ENCODE assay signal across 27 cellular contexts in the genomic region with DNA sequence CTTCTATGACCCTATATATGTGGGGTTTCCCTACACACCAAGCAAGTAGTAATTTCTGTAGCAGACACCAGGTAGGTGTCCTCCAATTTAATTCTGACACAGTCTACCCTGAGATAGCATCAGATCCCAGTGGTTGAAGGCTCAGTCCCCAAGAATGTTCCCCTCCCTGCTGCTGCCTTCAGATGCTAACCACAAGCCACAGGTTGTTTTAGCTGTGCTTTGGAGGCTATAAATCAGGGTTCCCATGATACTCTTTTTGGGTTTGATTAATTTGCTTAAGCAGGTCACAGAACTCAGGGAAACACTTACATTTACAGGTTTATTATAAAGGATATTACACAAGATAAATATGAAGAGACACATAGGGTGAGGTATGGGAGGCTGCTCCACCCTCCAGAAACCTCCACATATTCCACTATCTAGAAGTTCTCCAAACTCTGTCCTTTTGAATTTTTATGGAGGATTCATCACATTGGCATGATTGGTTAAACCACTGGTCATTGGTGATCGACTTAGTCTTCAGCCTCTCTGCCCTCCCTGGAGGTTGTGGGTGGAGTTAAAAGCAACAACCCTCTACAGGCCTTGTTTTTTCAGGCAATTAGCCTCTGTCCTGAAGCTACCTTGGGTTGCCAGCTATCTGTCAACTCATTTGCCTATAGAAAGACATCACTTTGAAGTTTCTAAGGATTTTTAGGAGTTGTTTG. TPM values are rescaled to one million over a fixed set of nuclear protein-coding genes. Genes with fewer than 3 reads are reported as not detected.
DNase-seq lines count a peak whose midpoint lies in the region; ATAC-seq, FAIRE-seq and TF ChIP-seq lines count a peak whose summit lies in the region.
"Had no signal": no experiment of that assay in that cellular context is flagged by ENCODE, and none has a peak within 500 bp of the region (broad histone marks: within the 10 kb centered on the region; RNA-seq: fewer than 3 reads in every experiment).

No MANE protein-coding gene starts in this region.

- H3K27ac Mint-ChIP-seq in stimulated activated naive CD8-positive, alpha-beta T cell treated with anti-CD3 and anti-CD28 coated beads, Interleukin-15, amount 100 ng/mL, for 72 hours = no peak overlapping the region
- H3K27ac Mint-ChIP-seq: activated naive CD8-positive, alpha-beta T cell treated with anti-CD3 and anti-CD28 coated beads for 36 hours; activated T-helper 2 cell treated with anti-CD3 and anti-CD28 coated beads, Interferon-gamma antibody, Interleukin-2, Interleukin-4, amounts not matched to agents 10 μg/mL and 5 μg/mL and 100 μg/mL, durations not matched to agents 14 hours and 24 hours and 36 hours; immature natural killer cell had no signal

- no peaks in the 10 kb centered on the region for H3K4me1 Mint-ChIP-seq in stimulated activated naive CD8-positive, alpha-beta T cell treated with anti-CD3 and anti-CD28 coated beads, Interleukin-15, amount 100 ng/mL, for 72 hours
- H3K4me1 Mint-ChIP-seq: activated naive CD8-positive, alpha-beta T cell treated with anti-CD3 and anti-CD28 coated beads for 36 hours; immature natural killer cell had no signal

- POLR2A ChIA-PET in PC-9 (lab: Charles Lee; ENCODE audit: unreplicated experiment) = no interaction called here

- H3K4me1 ChIP-seq in mammary epithelial cell (ENCODE audit: insufficient read depth, low read length) (peaks cover 4% of the 10 kb centered on the region), breast epithelium (no peaks in the 10 kb centered on the region), PC-9 (replicated peaks; ENCODE audit: insufficient read depth) (no peaks in the 10 kb centered on the region), foreskin keratinocyte (no peaks in the 10 kb centered on the region)
- H3K4me1 ChIP-seq: BLaER1, Caco-2, heart right ventricle, lower lobe of right lung, vagina had no signal

- BruUV-seq in mammary epithelial cell (replicated peaks; lab: Mats Ljungman, UMichigan) (no TSS peak), PC-9 (replicated peaks; lab: Mats Ljungman, UMichigan) (no TSS peak)

- no peak overlapping the region for H3K9ac ChIP-seq in mammary epithelial cell (ENCODE audit: insufficient read depth, low read length)
- H3K9ac ChIP-seq: BLaER1 had no signal

- 0% methylated on average over 1 of the region's 1 CpG for WGBS in mammary epithelial cell (ENCODE audit: low coverage, missing lambda C conversion rate)

- H3K36me3 ChIP-seq in mammary epithelial cell (ENCODE audit: insufficient read depth, low read length) = no peaks in the 10 kb centered on the region
- no peaks in the 10 kb centered on the region for H3K36me3 ChIP-seq in breast epithelium
- H3K36me3 ChIP-seq in PC-9 (ENCODE audit: low read depth) = no peaks in the 10 kb centered on the region
- H3K36me3 ChIP-seq: BLaER1, heart right ventricle, lower lobe of right lung, vagina had no signal

- H3K4me3 Mint-ChIP-seq in stimulated activated naive CD8-positive, alpha-beta T cell treated with anti-CD3 and anti-CD28 coated beads, Interleukin-15, amount 100 ng/mL, for 72 hours = no peak overlapping the region
- H3K4me3 Mint-ChIP-seq: immature natural killer cell had no signal

- H2AFZ ChIP-seq in mammary epithelial cell (ENCODE audit: low read depth, low read length) (no peak overlapping the region), PC-9 (no peak overlapping the region)

- in situ Hi-C loops in mammary epithelial cell (cut with MboI; ENCODE audit: low sequenced_read_pairs in 2 of 2) = no loop called here

- H3K27ac ChIP-seq in mammary epithelial cell (ENCODE audit: insufficient read depth, low read depth, low read length) = no peak overlapping the region
- H3K27ac ChIP-seq in breast epithelium = no peak overlapping the region
- no peak overlapping the region for H3K27ac ChIP-seq in PC-9
- H3K27ac ChIP-seq in foreskin keratinocyte = no peak overlapping the region
- H3K27ac ChIP-seq: BLaER1, heart right ventricle, lower lobe of right lung, vagina had no signal

- intact Hi-C loops in mammary epithelial cell (cut with micrococcal nuclease) = no loop called here
- intact Hi-C loops in breast epithelium (cut with DNase I; ENCODE audit: low total_unique reads) = no loop called here
- intact Hi-C loops in PC-9 (cut with micrococcal nuclease; ENCODE audit: unreplicated experiment) = no loop called here

- peak overlapping the region; percentile 26 for H3K4me2 ChIP-seq in mammary epithelial cell (ENCODE audit: insufficient read depth, low read depth, low read length)
- no peak overlapping the region for H3K4me2 ChIP-seq in PC-9
- H3K4me2 ChIP-seq: BLaER1 had no signal

- no peaks in the 10 kb centered on the region for H3F3A ChIP-seq in PC-9 (ENCODE audit: insufficient read depth, low read depth)

- H3K4me3 ChIP-seq in mammary epithelial cell (replicated peaks in 1 of 3; ENCODE audit: insufficient read depth in 1 of 3, low read depth in 2 of 3, low read length in 3 of 3) (no peak overlapping the region), breast epithelium (no peak overlapping the region), PC-9 (no peak overlapping the region)
- H3K4me3 ChIP-seq: BLaER1, heart right ventricle, lower lobe of right lung, vagina had no signal

- TF ChIP-seq CTCF in mammary epithelial cell (conservative IDR thresholded peaks at IDR 0.05 in 1 of 2, IDR thresholded peaks at IDR 0.05 in 1 of 2; ENCODE audit: extremely low read depth in 1 of 2, insufficient read depth in 1 of 2, low read depth in 1 of 2, low read length in 2 of 2) = no peak
- TF ChIP-seq CTCF in breast epithelium (IDR thresholded peaks at IDR 0.05) = no peak
- no peak for TF ChIP-seq CTCF in PC-9 (conservative IDR thresholded peaks at IDR 0.05)
- TF ChIP-seq CTCF in foreskin keratinocyte (conservative IDR thresholded peaks at IDR 0.05) = no peak

- FAIRE-seq in urothelium cell line (lab: Jason Lieb, UNC) = no peak
- FAIRE-seq: bronchial epithelial cell, endometrium, GM18507, TTC549 had no signal

- H4K20me1 ChIP-seq in mammary epithelial cell (ENCODE audit: insufficient read depth, low read length) (no peaks in the 10 kb centered on the region), PC-9 (ENCODE audit: insufficient read depth) (no peaks in the 10 kb centered on the region)
- H4K20me1 ChIP-seq: BLaER1 had no signal

- no peaks in the 10 kb centered on the region for H3K9me2 ChIP-seq in PC-9 (ENCODE audit: insufficient read depth)

- dilution Hi-C loops in mammary epithelial cell (cut with HindIII; ENCODE audit: low sequenced_read_pairs) = no loop called here

- no peak for TF ChIP-seq POLR2A in breast epithelium (IDR thresholded peaks at IDR 0.05)

- DNase-seq in mammary epithelial cell = peak; percentile 84
- DNase-seq in breast epithelium (ENCODE audit: low spot score in 2 of 2) = no peak
- peak; percentile 33 to 41 for DNase-seq in PC-9
- DNase-seq in foreskin keratinocyte = peak; percentile 7 to 63
- DNase-seq in urothelium cell line (ENCODE audit: low spot score) = peak; percentile 49
- DNase-seq in NCI-H345 treated with DMSO at 0.1 percent for 48 hours (lab: John Stamatoyannopoulos, UW; ENCODE audit: unreplicated experiment) = no peak
- DNase-seq in NCI-H2227 treated with DMSO at 0.1 percent for 48 hours (lab: John Stamatoyannopoulos, UW) = no peak
- DNase-seq in stimulated activated naive CD8-positive, alpha-beta T cell treated with anti-CD3 and anti-CD28 coated beads, Interleukin-15, amount 100 ng/mL, for 72 hours = no peak
- DNase-seq: 8988T; activated CD4-positive, alpha-beta T cell treated with anti-CD3 and anti-CD28 coated beads for 48 hours; activated naive CD8-positive, alpha-beta T cell treated with anti-CD3 and anti-CD28 coated beads for 36 hours; Caco-2; heart right ventricle; immature natural killer cell; lower lobe of right lung; right cardiac atrium; SHP77; stimulated activated CD4-positive, alpha-beta T cell treated with anti-CD3 and anti-CD28 coated beads, Interleukin-15, amount 100 ng/mL, for 24 hours; substantia nigra had no signal

- no peaks in the 10 kb centered on the region for H3K27me3 Mint-ChIP-seq in stimulated activated naive CD8-positive, alpha-beta T cell treated with anti-CD3 and anti-CD28 coated beads, Interleukin-15, amount 100 ng/mL, for 72 hours
- H3K27me3 Mint-ChIP-seq: activated naive CD8-positive, alpha-beta T cell treated with anti-CD3 and anti-CD28 coated beads for 36 hours had no signal

- H3K27me3 ChIP-seq in mammary epithelial cell (ENCODE audit: insufficient read depth, low read length) (no peaks in the 10 kb centered on the region), breast epithelium (no peaks in the 10 kb centered on the region), PC-9 (ENCODE audit: insufficient read depth, low read depth) (no peaks in the 10 kb centered on the region), foreskin keratinocyte (no peaks in the 10 kb centered on the region)
- H3K27me3 ChIP-seq: BLaER1, heart right ventricle, vagina had no signal

- H3K79me2 ChIP-seq in mammary epithelial cell (ENCODE audit: insufficient read depth, low read length) = no peaks in the 10 kb centered on the region
- no peaks in the 10 kb centered on the region for H3K79me2 ChIP-seq in PC-9 (ENCODE audit: low read depth)

- peaks cover 7 to 12% of the 10 kb centered on the region in 2 donors for H3K9me3 Mint-ChIP-seq in stimulated activated naive CD8-positive, alpha-beta T cell treated with anti-CD3 and anti-CD28 coated beads, Interleukin-15, amount 100 ng/mL, for 72 hours

- CTCF ChIA-PET in mammary epithelial cell (lab: Charles Lee; ENCODE audit: low non-redundant PET) (no interaction called here), PC-9 (lab: Charles Lee) (no interaction called here)

- ATAC-seq in foreskin keratinocyte = peak; percentile 29
- no peak for ATAC-seq in stimulated activated naive CD8-positive, alpha-beta T cell treated with anti-CD3 and anti-CD28 coated beads, Interleukin-15, amount 100 ng/mL, for 72 hours
- ATAC-seq: heart right ventricle, lower lobe of right lung, right cardiac atrium had no signal

- H3K9me3 ChIP-seq in mammary epithelial cell (replicated peaks; ENCODE audit: insufficient read depth, low read length) (no peaks in the 10 kb centered on the region), breast epithelium (no peaks in the 10 kb centered on the region), PC-9 (ENCODE audit: insufficient read depth, low read depth) (no peaks in the 10 kb centered on the region)
- H3K9me3 ChIP-seq: BLaER1, Caco-2, lower lobe of right lung, vagina had no signal

RNA-seq across cellular contexts. Expression of a gene that starts 50.8 kb away (rescaled TPM):
- total RNA-seq in mammary epithelial cell = not detected
- polyA plus RNA-seq in mammary epithelial cell = not detected
- polyA minus RNA-seq in mammary epithelial cell = not detected
- total RNA-seq in breast epithelium = 1 to 10 TPM in 2 of 3 donors, not detected in 1; 2.3 to 4.8 TPM
- not detected in 2 replicates for total RNA-seq in PC-9 (2021)
- not detected in 2 replicates for total RNA-seq in foreskin keratinocyte
- polyA plus RNA-seq in foreskin keratinocyte = not detected in 2 replicates
- total RNA-seq: activated naive CD8-positive, alpha-beta T cell treated with anti-CD3 and anti-CD28 coated beads for 36 hours; activated T-helper 2 cell treated with anti-CD3 and anti-CD28 coated beads, Interferon-gamma antibody, Interleukin-2, Interleukin-4, amounts not matched to agents 10 μg/mL and 5 μg/mL and 100 μg/mL, durations not matched to agents 14 hours and 24 hours and 36 hours; bronchial epithelial cell; Caco-2; lower lobe of right lung; omental fat pad; right cardiac atrium had no signal
- polyA plus RNA-seq: heart right ventricle, immature natural killer cell had no signal

Comparison
In these comparisons a context has a peak if more than half of its experiments do, and no peak if none do; other contexts are left out.
1. DNase-seq: peak in mammary epithelial cell (single experiment), PC-9 (2 of 2), foreskin keratinocyte (2 of 2) and urothelium cell line (single experiment); none in breast epithelium (0 of 2), NCI-H345 treated with DMSO at 0.1 percent for 48 hours (single experiment), NCI-H2227 treated with DMSO at 0.1 percent for 48 hours (single experiment) and stimulated activated naive CD8-positive, alpha-beta T cell treated with anti-CD3 and anti-CD28 coated beads, Interleukin-15, amount 100 ng/mL, for 72 hours (0 of 2).